Comparison of ENCODE assay signal across 27 cellular contexts in genomic region chr11:93751001-93751400, GRCh38.
"Had no signal": no experiment of that assay in that cellular context is flagged by ENCODE, and none has a peak within 500 bp of the region (broad histone marks: within the 10 kb centered on the region; RNA-seq: fewer than 3 reads in every experiment).

No MANE protein-coding gene starts in this region.

- ATAC-seq: stimulated activated effector memory CD8-positive, alpha-beta T cell treated with anti-CD3 and anti-CD28 coated beads, Interleukin-12 subunit alpha, Interleukin-12 subunit beta, amount 100 ng/mL, for 72 hours; stimulated activated memory B cell treated with anti-CD40 and anti-IgM and Interleukin-4, amounts not matched to agents 10 μg/mL and 1 μg/mL and 100 μg/mL, for 72 hours; stimulated activated naive CD8-positive, alpha-beta T cell treated with anti-CD3 and anti-CD28 coated beads, Interleukin-15, amount 100 ng/mL, for 72 hours; stimulated activated naive CD8-positive, alpha-beta T cell treated with anti-CD3 and anti-CD28 coated beads, Interleukin-15, Interleukin-2, amounts not matched to agents 100 U/mL and 50 U/mL, for 24 hours; upper lobe of right lung had no signal

- H3K27me3 Mint-ChIP-seq: stimulated activated memory B cell treated with anti-CD40 and anti-IgM and Interleukin-4, amounts not matched to agents 10 μg/mL and 1 μg/mL and 100 μg/mL, for 72 hours; stimulated activated naive CD8-positive, alpha-beta T cell treated with anti-CD3 and anti-CD28 coated beads, Interleukin-15, amount 100 ng/mL, for 72 hours; stimulated activated naive CD8-positive, alpha-beta T cell treated with anti-CD3 and anti-CD28 coated beads, Interleukin-15, Interleukin-2, amounts not matched to agents 100 ng/mL and 50 ng/mL, for 24 hours; type B pancreatic cell had no signal

- H3K36me3 ChIP-seq: uterus had no signal

- H3K4me1 ChIP-seq: suprapubic skin, thyroid gland, upper lobe of left lung, upper lobe of right lung, uterus, vagina had no signal

- H3K9me3 Mint-ChIP-seq: stimulated activated effector memory CD8-positive, alpha-beta T cell treated with anti-CD3 and anti-CD28 coated beads, Interleukin-12 subunit alpha, Interleukin-12 subunit beta, amount 100 ng/mL, for 72 hours; stimulated activated memory B cell treated with anti-CD40 and anti-IgM and Interleukin-4, amounts not matched to agents 10 μg/mL and 1 μg/mL and 100 μg/mL, for 72 hours; stimulated activated naive CD8-positive, alpha-beta T cell treated with anti-CD3 and anti-CD28 coated beads, Interleukin-15, amount 100 ng/mL, for 72 hours; stimulated activated naive CD8-positive, alpha-beta T cell treated with anti-CD3 and anti-CD28 coated beads, Interleukin-15, Interleukin-2, amounts not matched to agents 100 ng/mL and 50 ng/mL, for 24 hours; type B pancreatic cell had no signal

- H3K9me3 ChIP-seq: stomach, suprapubic skin, testis, thoracic aorta, thyroid gland, tibial artery, tibial nerve, transverse colon, upper lobe of left lung, upper lobe of right lung, uterus, vagina had no signal

- H3K27ac Mint-ChIP-seq: stimulated activated effector memory CD8-positive, alpha-beta T cell treated with anti-CD3 and anti-CD28 coated beads, Interleukin-12 subunit alpha, Interleukin-12 subunit beta, amount 100 ng/mL, for 72 hours; stimulated activated memory B cell treated with anti-CD40 and anti-IgM and Interleukin-4, amounts not matched to agents 10 μg/mL and 1 μg/mL and 100 μg/mL, for 72 hours; stimulated activated naive CD8-positive, alpha-beta T cell treated with anti-CD3 and anti-CD28 coated beads, Interleukin-15, amount 100 ng/mL, for 72 hours; stimulated activated naive CD8-positive, alpha-beta T cell treated with anti-CD3 and anti-CD28 coated beads, Interleukin-15, Interleukin-2, amounts not matched to agents 100 ng/mL and 50 ng/mL, for 24 hours; type B pancreatic cell had no signal

- H3K27ac ChIP-seq: stomach, suprapubic skin, testis, thoracic aorta, thyroid gland, tibial artery, tibial nerve, transverse colon, upper lobe of left lung, upper lobe of right lung, uterus, vagina had no signal

- H3K27me3 ChIP-seq: stomach, suprapubic skin, testis, thyroid gland, tibial artery, tibial nerve, transverse colon, upper lobe of left lung, upper lobe of right lung, uterus, vagina had no signal

- H3K4me3 ChIP-seq: stomach, suprapubic skin, testis, thoracic aorta, thyroid gland, tibial artery, tibial nerve, transverse colon, upper lobe of left lung, upper lobe of right lung, uterus, vagina had no signal

- H3K4me3 Mint-ChIP-seq: stimulated activated effector memory CD8-positive, alpha-beta T cell treated with anti-CD3 and anti-CD28 coated beads, Interleukin-12 subunit alpha, Interleukin-12 subunit beta, amount 100 ng/mL, for 72 hours; stimulated activated memory B cell treated with anti-CD40 and anti-IgM and Interleukin-4, amounts not matched to agents 10 μg/mL and 1 μg/mL and 100 μg/mL, for 72 hours; stimulated activated naive CD8-positive, alpha-beta T cell treated with anti-CD3 and anti-CD28 coated beads, Interleukin-15, amount 100 ng/mL, for 72 hours; stimulated activated naive CD8-positive, alpha-beta T cell treated with anti-CD3 and anti-CD28 coated beads, Interleukin-15, Interleukin-2, amounts not matched to agents 100 ng/mL and 50 ng/mL, for 24 hours; type B pancreatic cell had no signal

- DNase-seq: stimulated activated CD4-positive, alpha-beta T cell treated with anti-CD3 and anti-CD28 coated beads, Interleukin-2, amount 100 ng/mL, for 48 hours; stimulated activated CD4-positive, alpha-beta T cell treated with anti-CD3 and anti-CD28 coated beads, Interleukin-4, amount 100 ng/mL, for 1 hour; stimulated activated CD4-positive, alpha-beta T cell treated with anti-CD3 and anti-CD28 coated beads, Interleukin-4, amount 100 ng/mL, for 24 hours; stimulated activated CD4-positive, alpha-beta T cell treated with anti-CD3 and anti-CD28 coated beads, Interleukin-4, amount 100 ng/mL, for 4 hours; stimulated activated CD8-positive, alpha-beta memory T cell treated with anti-CD3 and anti-CD28 coated beads, Interleukin-4, amount 100 ng/mL, for 48 hours; stimulated activated naive CD4-positive, alpha-beta T cell; stimulated activated naive CD4-positive, alpha-beta T cell treated with Interleukin-2 at 50 U/mL for 16 hours; stimulated activated naive CD8-positive, alpha-beta T cell treated with anti-CD3 and anti-CD28 coated beads, Interleukin-15, amount 100 ng/mL, for 72 hours; stimulated activated naive CD8-positive, alpha-beta T cell treated with anti-CD3 and anti-CD28 coated beads, Interleukin-15, Interleukin-2, amounts not matched to agents 100 U/mL and 50 U/mL, for 24 hours; stomach; substantia nigra; testis; thyroid gland; tibial artery; transverse colon; trophoblast cell; upper lobe of left lung; upper lobe of right lung; uterus had no signal

- H3K4me1 Mint-ChIP-seq: stimulated activated effector memory CD8-positive, alpha-beta T cell treated with anti-CD3 and anti-CD28 coated beads, Interleukin-12 subunit alpha, Interleukin-12 subunit beta, amount 100 ng/mL, for 72 hours; stimulated activated memory B cell treated with anti-CD40 and anti-IgM and Interleukin-4, amounts not matched to agents 10 μg/mL and 1 μg/mL and 100 μg/mL, for 72 hours; stimulated activated naive CD8-positive, alpha-beta T cell treated with anti-CD3 and anti-CD28 coated beads, Interleukin-15, amount 100 ng/mL, for 72 hours had no signal
